ENCODE assay signal across 2 cellular contexts in genomic region chr17:66241839-66242238, GRCh38.
TF ChIP-seq lines count a peak whose summit lies in the region.

No MANE protein-coding gene starts in this region.

TF ChIP-seq in IMR-90, 13 proteins besides CTCF, POLR2A, EP300 and RAD21:
- no peak for TF ChIP-seq MAFK (IDR thresholded peaks at IDR 0.05; ENCODE audit: low read depth, low read length)

TF ChIP-seq in endothelial cell of umbilical vein, 7 proteins besides CTCF, POLR2A, EP300 and RAD21:
- TF ChIP-seq POLR2AphosphoS5 (IDR thresholded peaks at IDR 0.05; ENCODE audit: insufficient read depth, low read depth, low read length), result no peak
- TF ChIP-seq JUN (IDR thresholded peaks at IDR 0.05; ENCODE audit: borderline replicate concordance, insufficient read depth, insufficient read length, low read depth), result no peak
- no peak for TF ChIP-seq FOS (IDR thresholded peaks at IDR 0.05; ENCODE audit: borderline replicate concordance, insufficient read depth, low read length)
- no peak for TF ChIP-seq MYC (IDR thresholded peaks at IDR 0.05; ENCODE audit: low read depth, low read length)
- no peak for TF ChIP-seq MAX (IDR thresholded peaks at IDR 0.05; ENCODE audit: insufficient read depth, insufficient read length)
- no peak for TF ChIP-seq GATA2 (IDR thresholded peaks at IDR 0.05; ENCODE audit: insufficient read depth, insufficient read length, low read depth, low read length)
- no peak for TF ChIP-seq EZH2 (IDR thresholded peaks at IDR 0.05; ENCODE audit: borderline replicate concordance, low read depth, low read length, severe bottlenecking)
TF ChIP-seq in endothelial cell of umbilical vein: peak in this region for 0.
